ENCODE assay signal across 1 cellular context in genomic region chr10:106997721-106998120, GRCh38.
TF ChIP-seq lines count a peak whose summit lies in the region.

No MANE protein-coding gene starts in this region.

TF ChIP-seq in SK-N-SH, 30 proteins besides CTCF, POLR2A, EP300 and RAD21 (continued from another document):
- TF ChIP-seq REST (IDR thresholded peaks at IDR 0.05; ENCODE audit: low read depth, low read length) (no peak), ELF1 (IDR thresholded peaks at IDR 0.05) (no peak), TEAD4 (IDR thresholded peaks at IDR 0.05; ENCODE audit: borderline replicate concordance, insufficient read depth) (no peak)
